Comparison of ENCODE assay signal across 8 cellular contexts in genomic region chr1:201149400-201149799, GRCh38. TPM values are rescaled to one million over a fixed set of nuclear protein-coding genes. Genes with fewer than 3 reads are reported as not detected.
DNase-seq lines count a peak whose midpoint lies in the region; ATAC-seq, FAIRE-seq and TF ChIP-seq lines count a peak whose summit lies in the region.

No MANE protein-coding gene starts in this region.

- 36% methylated on average over 4 of the region's 4 CpGs for WGBS in A549 (ENCODE audit: missing lambda C conversion rate)

- no peaks in the 10 kb centered on the region for H3K9me3 Mint-ChIP-seq in nephron progenitor cell

- H3K4me1 ChIP-seq in A549 = peaks cover 7% of the 10 kb centered on the region

- DNase-seq in A549 (ENCODE audit: low read depth in 1 of 2, low spot score in 1 of 2) = peak; percentile 64 to 85
- no peak for DNase-seq in GM12864 (ENCODE audit: low read depth)
- DNase-seq in NCI-H526 treated with DMSO at 0.1 percent for 48 hours (lab: John Stamatoyannopoulos, UW) = peak; percentile 17
- DNase-seq in coronary artery (ENCODE audit: low spot score) = peak; percentile 31
- DNase-seq in renal cortical epithelial cell (ENCODE audit: low read depth) = peak; percentile 72
- DNase-seq in nephron progenitor cell = no peak

- TF ChIP-seq POLR2A in A549 (IDR thresholded peaks at IDR 0.05; ENCODE audit: low read length) = no peak

- ATAC-seq in A549 = peak; percentile 54 to 65; a peak in 5 of 6 replicates
- no peak for ATAC-seq in GM18870 (IDR thresholded peaks at IDR 0.05; ENCODE audit: unreplicated experiment)
- no peak for ATAC-seq in GM18511 (IDR thresholded peaks at IDR 0.05; ENCODE audit: unreplicated experiment)

- H3K4me1 Mint-ChIP-seq in nephron progenitor cell = peaks cover 21% of the 10 kb centered on the region

- FAIRE-seq in A549 (lab: Jason Lieb, UNC) = no peak

- no peak for TF ChIP-seq EP300 in A549 (IDR thresholded peaks at IDR 0.05)

- peak; percentile 49 to 61 for TF ChIP-seq RAD21 in A549 (conservative IDR thresholded peaks at IDR 0.05 in 1 of 2, IDR thresholded peaks at IDR 0.05 in 1 of 2)

- no peak overlapping the region for H3K4me3 ChIP-seq in A549
- no peak overlapping the region for H3K4me3 ChIP-seq in GM12864 (ENCODE audit: low read depth, low read length)
- H3K4me3 ChIP-seq in coronary artery = no peak overlapping the region

- H3K9me3 ChIP-seq in A549 = no peaks in the 10 kb centered on the region

- CTCF ChIA-PET in A549 (lab: Yijun Ruan, JAX) = interaction anchor here (0.6 to 11.5 kb wide), 20 partner anchors 9 to 567 kb away, joined by 3 to 112 read pairs (median 11); no protein-coding TSS in a partner anchor

- H3K36me3 Mint-ChIP-seq in nephron progenitor cell (ENCODE audit: low read depth) = peaks cover 53% of the 10 kb centered on the region

- no peak overlapping the region for H3K4me3 Mint-ChIP-seq in nephron progenitor cell

- POLR2A ChIA-PET in A549 (lab: Yijun Ruan, JAX) = interaction anchor here (0.7 kb wide), 1 partner anchor 42 kb away, joined by 3 read pairs; no protein-coding TSS in a partner anchor

- H3K27ac ChIP-seq in A549 (no peak overlapping the region), coronary artery (no peak overlapping the region)

- no peak overlapping the region for H3K4me2 ChIP-seq in A549

- peak; percentile 78 for TF ChIP-seq CTCF in A549 (IDR thresholded peaks at IDR 0.05)
- peak; percentile 60 for TF ChIP-seq CTCF in GM12864 (IDR thresholded peaks at IDR 0.05; ENCODE audit: low read depth, low read length, missing control alignments)
- no peak for TF ChIP-seq CTCF in coronary artery (IDR thresholded peaks at IDR 0.05)
- no peak for TF ChIP-seq CTCF in nephron progenitor cell (IDR thresholded peaks at IDR 0.05)

- no peak overlapping the region for H3K27ac Mint-ChIP-seq in nephron progenitor cell

- no peaks in the 10 kb centered on the region for H3K27me3 Mint-ChIP-seq in nephron progenitor cell (ENCODE audit: low read depth, poor library complexity)

TF ChIP-seq in A549, 52 proteins besides CTCF, POLR2A, EP300 and RAD21:
- TF ChIP-seq KDM1A (IDR thresholded peaks at IDR 0.05; ENCODE audit: low read depth) (no peak), SMC3 (IDR thresholded peaks at IDR 0.05) (peak; percentile 78), ESRRA (IDR thresholded peaks at IDR 0.05; ENCODE audit: borderline replicate concordance, low read length) (no peak)

RNA-seq across cellular contexts. Expression of gene TMEM9, which starts 4.9 kb away (rescaled TPM):
- polyA plus RNA-seq in A549 (2011; rRNA removed) (97.0 and 119 TPM in 2 replicates), A549 (2017; fragmentation: RNase III; extraction: RNeasy Plus Mini Kit Qiagen cat#74134 plus additional on column Dnase treatment) (75.7 to 86.8 TPM (median 83.3 TPM) in 3 replicates)
- polyA plus RNA-seq in A549 (2012; cell fraction: cytosol; rRNA removed) = 110 and 139 TPM in 2 replicates
- 114 and 137 TPM in 2 replicates for polyA plus RNA-seq in A549 (2012; cell fraction: nucleus; rRNA removed)
- polyA minus RNA-seq in A549 (2011; rRNA and poly(A)+ RNA removed) = 68.8 and 75.9 TPM in 2 replicates
- total RNA-seq in renal cortical epithelial cell = 155 and 163 TPM in 2 replicates

RNA-seq across cellular contexts. Expression of gene ASCL5, which starts 22.4 kb away (rescaled TPM):
- 0.07 TPM in 1 of 2 replicates, not detected in the other for polyA plus RNA-seq in A549 (2011; rRNA removed)
- 0.05 and 0.13 TPM in 2 replicates for polyA plus RNA-seq in A549 (2012; cell fraction: cytosol; rRNA removed)
- 0.15 and 0.20 TPM in 2 replicates for polyA plus RNA-seq in A549 (2012; cell fraction: nucleus; rRNA removed)
- 0.07 to 0.17 TPM (median 0.09 TPM) in 3 replicates for polyA plus RNA-seq in A549 (2017; fragmentation: RNase III; extraction: RNeasy Plus Mini Kit Qiagen cat#74134 plus additional on column Dnase treatment)
- not detected in 2 replicates for polyA minus RNA-seq in A549 (2011; rRNA and poly(A)+ RNA removed)
- total RNA-seq in renal cortical epithelial cell = not detected in 2 replicates

RNA-seq across cellular contexts. Expression of gene CACNA1S, which starts 37.2 kb away (rescaled TPM):
- polyA plus RNA-seq in A549 (2011; rRNA removed) (0.01 and 0.03 TPM in 2 replicates), A549 (2017; fragmentation: RNase III; extraction: RNeasy Plus Mini Kit Qiagen cat#74134 plus additional on column Dnase treatment) (not detected in 3 replicates)
- polyA plus RNA-seq in A549 (2012; cell fraction: cytosol; rRNA removed) = under 0.01 and 0.01 TPM in 2 replicates
- 0.01 TPM in 1 of 2 replicates, not detected in the other for polyA plus RNA-seq in A549 (2012; cell fraction: nucleus; rRNA removed)
- polyA minus RNA-seq in A549 (2011; rRNA and poly(A)+ RNA removed) = 0.05 and 0.08 TPM in 2 replicates
- total RNA-seq in renal cortical epithelial cell = not detected in 2 replicates

RNA-seq across cellular contexts. Expression of gene IGFN1, which starts 41.2 kb away (rescaled TPM):
- polyA plus RNA-seq in A549 (2011; rRNA removed) = 0.03 TPM in 2 replicates
- 0.13 and 0.23 TPM in 2 replicates for polyA plus RNA-seq in A549 (2012; cell fraction: cytosol; rRNA removed)
- 1.8 and 1.9 TPM in 2 replicates for polyA plus RNA-seq in A549 (2012; cell fraction: nucleus; rRNA removed)
- polyA plus RNA-seq in A549 (2017; fragmentation: RNase III; extraction: RNeasy Plus Mini Kit Qiagen cat#74134 plus additional on column Dnase treatment) = 2.7 to 4.7 TPM (median 4.6 TPM) in 3 replicates
- not detected in 2 replicates for polyA minus RNA-seq in A549 (2011; rRNA and poly(A)+ RNA removed)
- total RNA-seq in renal cortical epithelial cell = under 0.01 and 12.1 TPM in 2 replicates

Comparison
In these comparisons a context has a peak if more than half of its experiments do, and no peak if none do; other contexts are left out.
1. ATAC-seq: peak in A549 (2 of 2); none in GM18870 (single experiment) and GM18511 (single experiment).
2. DNase-seq: peak in A549 (2 of 2), NCI-H526 treated with DMSO at 0.1 percent for 48 hours (single experiment), coronary artery (single experiment) and renal cortical epithelial cell (single experiment); none in GM12864 (single experiment) and nephron progenitor cell (single experiment).
3. CTCF ChIP-seq: peak in A549 (single experiment) and GM12864 (single experiment); none in coronary artery (single experiment) and nephron progenitor cell (single experiment).